ENCODE assay signal across 19 cellular contexts in genomic region chr10:28797904-28798371, GRCh38.
DNase-seq lines count a peak whose midpoint lies in the region; ATAC-seq and TF ChIP-seq lines count a peak whose summit lies in the region.
"Had no signal": no experiment of that assay in that cellular context is flagged by ENCODE, and none has a peak within 500 bp of the region (broad histone marks: within the 10 kb centered on the region; RNA-seq: fewer than 3 reads in every experiment).

No MANE protein-coding gene starts in this region.

- no peak overlapping the region for H3K4me3 ChIP-seq in WERI-Rb-1 (ENCODE audit: low read depth, low read length)
- H3K4me3 ChIP-seq: testis had no signal

- no peaks in the 10 kb centered on the region for H3K36me3 ChIP-seq in WERI-Rb-1

- H3K36me3 Mint-ChIP-seq in brain = no peaks in the 10 kb centered on the region
- H3K36me3 Mint-ChIP-seq: CD4-positive, alpha-beta memory T cell; stimulated activated effector memory CD8-positive, alpha-beta T cell treated with anti-CD3 and anti-CD28 coated beads, Interleukin-12 subunit alpha, Interleukin-12 subunit beta, amount 100 ng/mL, for 72 hours had no signal

- ATAC-seq in Right ventricle myocardium inferior (peak; percentile 27), GM19023 (IDR thresholded peaks at IDR 0.05; ENCODE audit: unreplicated experiment) (no peak), GM21447 (IDR thresholded peaks at IDR 0.05; ENCODE audit: unreplicated experiment) (no peak)
- ATAC-seq: stimulated activated effector memory CD8-positive, alpha-beta T cell treated with anti-CD3 and anti-CD28 coated beads, Interleukin-12 subunit alpha, Interleukin-12 subunit beta, amount 100 ng/mL, for 72 hours had no signal

- DNase-seq in Right ventricle myocardium inferior (ENCODE audit: missing footprints) (no peak), cardiac septum (ENCODE audit: low spot score) (no peak), kidney tubule cell (ENCODE audit: low spot score) (peak; percentile 9), NCI-H774 (lab: John Stamatoyannopoulos, UW) (no peak), WERI-Rb-1 (no peak)
- DNase-seq: activated CD4-positive, alpha-beta T cell treated with anti-CD3 and anti-CD28 coated beads, Interleukin-2, amount 50 U/mL, for 4 hours; activated naive CD4-positive, alpha-beta T cell treated with anti-CD3 and anti-CD28 coated beads for 36 hours; CD4-positive, alpha-beta memory T cell; DMS53; effector memory CD4-positive, alpha-beta T cell; islet precursor cell; mesendoderm; NCI-H146 had no signal

- H3K27me3 Mint-ChIP-seq in brain = peaks cover 9% of the 10 kb centered on the region

- H3K9me3 ChIP-seq in WERI-Rb-1 (ENCODE audit: severe bottlenecking) = no peaks in the 10 kb centered on the region
- H3K9me3 ChIP-seq: testis had no signal

- H3K4me1 Mint-ChIP-seq in brain = peaks cover 29% of the 10 kb centered on the region
- H3K4me1 Mint-ChIP-seq: CD4-positive, alpha-beta memory T cell; stimulated activated effector memory CD8-positive, alpha-beta T cell treated with anti-CD3 and anti-CD28 coated beads, Interleukin-12 subunit alpha, Interleukin-12 subunit beta, amount 100 ng/mL, for 72 hours had no signal

- H3K27me3 ChIP-seq in WERI-Rb-1 (ENCODE audit: insufficient read depth, low read depth, severe bottlenecking) = no peaks in the 10 kb centered on the region
- H3K27me3 ChIP-seq: testis had no signal

- peak overlapping the region in 3 of 5 experiments; percentile 2 to 43 (median 11) for H3K27ac Mint-ChIP-seq in brain
- H3K27ac Mint-ChIP-seq: activated naive CD4-positive, alpha-beta T cell treated with anti-CD3 and anti-CD28 coated beads for 36 hours; CD4-positive, alpha-beta memory T cell; stimulated activated effector memory CD8-positive, alpha-beta T cell treated with anti-CD3 and anti-CD28 coated beads, Interleukin-12 subunit alpha, Interleukin-12 subunit beta, amount 100 ng/mL, for 72 hours had no signal

- intact Hi-C loops in Right ventricle myocardium inferior (cut with DNase I) (no loop called here), cardiac septum (cut with DNase I) (loop anchor here (5.0 kb wide), 2 partner anchors 39 to 121 kb away; partner anchors contain the start of gene BAMBI)

- H3K4me3 Mint-ChIP-seq in brain = no peak overlapping the region
- H3K4me3 Mint-ChIP-seq: activated naive CD4-positive, alpha-beta T cell treated with anti-CD3 and anti-CD28 coated beads for 36 hours; CD4-positive, alpha-beta memory T cell; stimulated activated effector memory CD8-positive, alpha-beta T cell treated with anti-CD3 and anti-CD28 coated beads, Interleukin-12 subunit alpha, Interleukin-12 subunit beta, amount 100 ng/mL, for 72 hours had no signal

- TF ChIP-seq CTCF in brain (conservative IDR thresholded peaks at IDR 0.05) (no peak), WERI-Rb-1 (IDR thresholded peaks at IDR 0.05; ENCODE audit: low read depth, low read length) (no peak)

- H3K9me3 Mint-ChIP-seq in brain = peaks cover 0 to 10% (median 0%) of the 10 kb centered on the region in 5 experiments
- H3K9me3 Mint-ChIP-seq: activated naive CD4-positive, alpha-beta T cell treated with anti-CD3 and anti-CD28 coated beads for 36 hours; neural crest cell; stimulated activated effector memory CD8-positive, alpha-beta T cell treated with anti-CD3 and anti-CD28 coated beads, Interleukin-12 subunit alpha, Interleukin-12 subunit beta, amount 100 ng/mL, for 72 hours had no signal

- no peak overlapping the region for H3K27ac ChIP-seq in WERI-Rb-1
- H3K27ac ChIP-seq: testis had no signal
